18 cellular contexts compared by ENCODE assay signal in genomic region chr1:147726161-147726560, GRCh38. TPM values are rescaled to one million over a fixed set of nuclear protein-coding genes. Genes with fewer than 3 reads are reported as not detected.
DNase-seq lines count a peak whose midpoint lies in the region; ATAC-seq and TF ChIP-seq lines count a peak whose summit lies in the region.
"Had no signal": no experiment of that assay in that cellular context is flagged by ENCODE, and none has a peak within 500 bp of the region (broad histone marks: within the 10 kb centered on the region; RNA-seq: fewer than 3 reads in every experiment).

No MANE protein-coding gene starts in this region.

- TF ChIP-seq CTCF in Loucy (conservative IDR thresholded peaks at IDR 0.05; ENCODE audit: low read length) (no peak), WTC11 (IDR thresholded peaks at IDR 0.05) (no peak)

- H3K9me3 Mint-ChIP-seq in WTC11: no peaks in the 10 kb centered on the region
- H3K9me3 Mint-ChIP-seq: CD14-positive monocyte; CD8-positive, alpha-beta T cell; HFFc6 had no signal

- H3K9me3 ChIP-seq in Loucy (ENCODE audit: insufficient read depth, low read depth, low read length): no peaks in the 10 kb centered on the region
- no peaks in the 10 kb centered on the region for H3K9me3 ChIP-seq in neuron (ENCODE audit: low read length)

- H3K9me2 ChIP-seq in Loucy (replicated peaks; ENCODE audit: low read depth, low read length): no peaks in the 10 kb centered on the region

- CTCF ChIA-PET in WTC11 (lab: Charles Lee): interaction anchor here (8.3 kb wide), 1 partner anchor 165 kb away, joined by 143 read pairs; no protein-coding TSS in a partner anchor

- H3K4me2 ChIP-seq in Loucy (ENCODE audit: low read depth, low read length, poor library complexity, severe bottlenecking): no peak overlapping the region

- ATAC-seq in WTC11 (peak; percentile 9; the same call in 1 of the 2 replicates), HG02610 (IDR thresholded peaks at IDR 0.05; ENCODE audit: unreplicated experiment) (no peak)
- ATAC-seq: CD8-positive, alpha-beta T cell; HepG2 had no signal

- no peaks in the 10 kb centered on the region for H3K27me3 Mint-ChIP-seq in WTC11 (ENCODE audit: low read depth)

- H4K20me1 ChIP-seq in Loucy (ENCODE audit: insufficient read depth, low read length, poor library complexity, severe bottlenecking): no peaks in the 10 kb centered on the region

- no peak for DNase-seq in WTC11 (ENCODE audit: low spot score)
- peak; percentile 37 for DNase-seq in iPS-NIHi11 (ENCODE audit: low spot score)
- no peak for DNase-seq in dermis blood vessel endothelial cell
- DNase-seq in SW 1271 (lab: John Stamatoyannopoulos, UW): no peak
- DNase-seq: CD8-positive, alpha-beta T cell; COR-L47; DMS153; DMS79 treated with DMSO at 0.1 percent for 48 hours; EL; GOT3; HCEC 1CT; HFFc6 had no signal

- H3K79me2 ChIP-seq in Loucy (ENCODE audit: insufficient read depth, low read length): no peaks in the 10 kb centered on the region

- H3K27ac Mint-ChIP-seq in WTC11: no peak overlapping the region
- H3K27ac Mint-ChIP-seq: CD14-positive monocyte; CD8-positive, alpha-beta T cell; HFFc6 had no signal

- H3K4me1 Mint-ChIP-seq in WTC11: peaks cover 29% of the 10 kb centered on the region
- H3K4me1 Mint-ChIP-seq: CD14-positive monocyte had no signal

- no peaks in the 10 kb centered on the region; the same call in 1 of the 2 replicates for H3F3A ChIP-seq in Loucy (ENCODE audit: low read depth)

- no peaks in the 10 kb centered on the region for H3K36me3 ChIP-seq in Loucy (ENCODE audit: insufficient read depth, low read length)
- no peaks in the 10 kb centered on the region for H3K36me3 ChIP-seq in neuron (ENCODE audit: insufficient read depth, low read length)

- no peak overlapping the region for H3K9ac ChIP-seq in Loucy (ENCODE audit: low read depth, low read length, poor library complexity, severe bottlenecking)

- POLR2A ChIA-PET in WTC11 (lab: Charles Lee): interaction anchor here (1.0 kb wide), 1 partner anchor 127 kb away, joined by 7 read pairs; no protein-coding TSS in a partner anchor

- no peak overlapping the region for H3K4me3 Mint-ChIP-seq in WTC11
- H3K4me3 Mint-ChIP-seq: CD14-positive monocyte; CD8-positive, alpha-beta T cell; HFFc6 had no signal

- H3K27me3 ChIP-seq in Loucy (ENCODE audit: insufficient read depth, low read length, poor library complexity, severe bottlenecking) (no peaks in the 10 kb centered on the region), neuron (ENCODE audit: insufficient read depth, low read length) (no peaks in the 10 kb centered on the region)

- H3K4me3 ChIP-seq in Loucy (ENCODE audit: low read length, poor library complexity, severe bottlenecking) (no peak overlapping the region), neuron (ENCODE audit: low read length) (no peak overlapping the region)

- no peaks in the 10 kb centered on the region for H3K36me3 Mint-ChIP-seq in WTC11
- H3K36me3 Mint-ChIP-seq: CD14-positive monocyte; CD8-positive, alpha-beta T cell had no signal

- H3K4me1 ChIP-seq in Loucy (ENCODE audit: insufficient read depth, low read length, poor library complexity, severe bottlenecking): peaks cover 16% of the 10 kb centered on the region
- H3K4me1 ChIP-seq in neuron (ENCODE audit: insufficient read depth, low read length): peaks cover 10% of the 10 kb centered on the region

- peak overlapping the region; percentile 6; the same call in 1 of the 2 replicates for H2AFZ ChIP-seq in Loucy (ENCODE audit: low read length)
- H2AFZ ChIP-seq in neuron (ENCODE audit: low read depth, low read length): peak overlapping the region; percentile 19

TF ChIP-seq in WTC11, 78 proteins besides CTCF, POLR2A, EP300 and RAD21:
- TF ChIP-seq ZNF263 (CRISPR knock-in tag; IDR thresholded peaks at IDR 0.05; ENCODE audit: low read depth): no peak
- no peak for TF ChIP-seq ATF2 (CRISPR knock-in tag; IDR thresholded peaks at IDR 0.05; ENCODE audit: borderline replicate concordance, low read depth)
- TF ChIP-seq ARID4B (CRISPR knock-in tag; IDR thresholded peaks at IDR 0.05; ENCODE audit: borderline replicate concordance): no peak
- no peak for TF ChIP-seq ELF4 (CRISPR knock-in tag; IDR thresholded peaks at IDR 0.05; ENCODE audit: low read depth)
- no peak for TF ChIP-seq ZNF219 (CRISPR knock-in tag; IDR thresholded peaks at IDR 0.05; ENCODE audit: borderline replicate concordance)
- no peak for TF ChIP-seq NR1H2 (CRISPR knock-in tag; IDR thresholded peaks at IDR 0.05)
- no peak for TF ChIP-seq ZNF396 (CRISPR knock-in tag; IDR thresholded peaks at IDR 0.05; ENCODE audit: borderline replicate concordance)
- no peak for TF ChIP-seq ZNF232 (CRISPR knock-in tag; IDR thresholded peaks at IDR 0.05)
- no peak for TF ChIP-seq ZBTB43 (CRISPR knock-in tag; IDR thresholded peaks at IDR 0.05)
- no peak for TF ChIP-seq GTF2I (CRISPR knock-in tag; conservative IDR thresholded peaks at IDR 0.05)

RNA-seq across cellular contexts. Expression of gene GJA5, which starts 34.2 kb away (rescaled TPM):
- total RNA-seq in WTC11 (2021) (2.2 to 3.0 TPM (median 2.2 TPM) in 3 replicates), dermis blood vessel endothelial cell (under 0.01 and 0.33 TPM in 2 replicates)
- total RNA-seq: A673; CD8-positive, alpha-beta T cell; HepG2 had no signal

RNA-seq across cellular contexts. Expression of gene ACP6, which starts 55.8 kb away (rescaled TPM):
- total RNA-seq in WTC11 (2021): 31.5 to 35.6 TPM (median 33.3 TPM) in 3 replicates
- total RNA-seq in dermis blood vessel endothelial cell: 3.4 and 4.1 TPM in 2 replicates
